ENCODE assay signal across 1 cellular context in genomic region chr19:45863840-45864628, GRCh38.
TF ChIP-seq lines count a peak whose summit lies in the region.

Gene FOXA3 (plus strand): TSS chr19:45864326. CDS start chr19:45864457, 131 bp downstream.

TF ChIP-seq in HepG2, 621 proteins besides CTCF, POLR2A, EP300 and RAD21 (continued from another document and continues in another):
- TF ChIP-seq KLF16 (CRISPR knock-in tag; IDR thresholded peaks at IDR 0.05) (peak in 1 of 2 experiments; percentile 72; a peak in 2 of 4 replicates), ZNF776 (CRISPR knock-in tag; IDR thresholded peaks at IDR 0.05) (0 out of 2 replicates have a peak, but pooled peaks have one; percentile 38), MNT (IDR thresholded peaks at IDR 0.05) (no peak), ZNF761 (CRISPR knock-in tag; conservative IDR thresholded peaks at IDR 0.05) (no peak), KLF9 (CRISPR knock-in tag; IDR thresholded peaks at IDR 0.05; ENCODE audit: low read depth) (no peak), ZNF205 (CRISPR knock-in tag; IDR thresholded peaks at IDR 0.05) (peak; percentile 77; the same call in 1 of the 2 replicates), KAT8 (CRISPR knock-in tag; IDR thresholded peaks at IDR 0.05) (0 out of 2 replicates have a peak, but pooled peaks have one; percentile 22), ZNF234 (CRISPR knock-in tag; conservative IDR thresholded peaks at IDR 0.05) (no peak; the same call in 1 of the 2 replicates), FOXM1 (CRISPR knock-in tag; IDR thresholded peaks at IDR 0.05) (no peak), TBL1XR1 (IDR thresholded peaks at IDR 0.05; ENCODE audit: borderline replicate concordance, low read length, partially characterized antibody) (peak; percentile 49), E2F2 (CRISPR knock-in tag; IDR thresholded peaks at IDR 0.05; ENCODE audit: borderline replicate concordance) (no peak), ZHX1 (CRISPR knock-in tag; IDR thresholded peaks at IDR 0.05; ENCODE audit: low read depth) (no peak), FOXJ3 (CRISPR knock-in tag; IDR thresholded peaks at IDR 0.05; ENCODE audit: borderline replicate concordance) (no peak), MED13 (CRISPR knock-in tag; IDR thresholded peaks at IDR 0.05) (no peak), ZNF296 (CRISPR knock-in tag; conservative IDR thresholded peaks at IDR 0.05) (no peak), CREB3 (CRISPR knock-in tag; IDR thresholded peaks at IDR 0.05) (no peak), SMARCE1 (IDR thresholded peaks at IDR 0.05; ENCODE audit: borderline replicate concordance) (no peak), ZNF800 (CRISPR knock-in tag; IDR thresholded peaks at IDR 0.05) (no peak), ZNF737 (CRISPR knock-in tag; IDR thresholded peaks at IDR 0.05; ENCODE audit: borderline replicate concordance) (no peak), ATF7 (IDR thresholded peaks at IDR 0.05) (no peak), ATF7 (CRISPR knock-in tag; IDR thresholded peaks at IDR 0.05) (no peak), ZNF230 (CRISPR knock-in tag; IDR thresholded peaks at IDR 0.05) (no peak; the same call in 1 of the 2 replicates), PAXIP1 (CRISPR knock-in tag; conservative IDR thresholded peaks at IDR 0.05) (peak; percentile 46; the same call in 1 of the 2 replicates), ZBTB20 (CRISPR knock-in tag; IDR thresholded peaks at IDR 0.05; ENCODE audit: borderline replicate concordance, low read depth) (no peak), RBFOX2 (IDR thresholded peaks at IDR 0.05; ENCODE audit: low read depth, low read length) (peak; percentile 90), KMT2A (CRISPR knock-in tag; IDR thresholded peaks at IDR 0.05) (peak; percentile 22; the same call in 1 of the 2 replicates), ZSCAN30 (CRISPR knock-in tag; IDR thresholded peaks at IDR 0.05) (no peak), ZFP36L1 (CRISPR knock-in tag; IDR thresholded peaks at IDR 0.05) (no peak; the same call in 1 of the 2 replicates), ZNF639 (CRISPR knock-in tag; conservative IDR thresholded peaks at IDR 0.05) (0 out of 2 replicates have a peak, but pooled peaks have one; percentile 52), NBN (conservative IDR thresholded peaks at IDR 0.05) (no peak), SP4 (CRISPR knock-in tag; IDR thresholded peaks at IDR 0.05) (peak; percentile 40; the same call in 1 of the 2 replicates), ZNF282 (IDR thresholded peaks at IDR 0.05; ENCODE audit: partially characterized antibody) (no peak), ZNF143 (CRISPR knock-in tag; IDR thresholded peaks at IDR 0.05) (peak; percentile 46; the same call in 1 of the 2 replicates), HES4 (CRISPR knock-in tag; IDR thresholded peaks at IDR 0.05; ENCODE audit: borderline replicate concordance) (0 out of 2 replicates have a peak, but pooled peaks have one; percentile 69), ZNF10 (CRISPR knock-in tag; IDR thresholded peaks at IDR 0.05; ENCODE audit: borderline replicate concordance, low read depth) (no peak), ZNF839 (CRISPR knock-in tag; IDR thresholded peaks at IDR 0.05; ENCODE audit: borderline replicate concordance) (no peak), PAWR (CRISPR knock-in tag; IDR thresholded peaks at IDR 0.05; ENCODE audit: borderline replicate concordance) (no peak), MEIS1 (CRISPR knock-in tag; IDR thresholded peaks at IDR 0.05; ENCODE audit: borderline replicate concordance) (peak; percentile 44; the same call in 1 of the 2 replicates), RXRB (CRISPR knock-in tag; IDR thresholded peaks at IDR 0.05; ENCODE audit: borderline replicate concordance) (no peak; the same call in 1 of the 2 replicates), ZNF414 (CRISPR knock-in tag; IDR thresholded peaks at IDR 0.05) (no peak), SIX1 (CRISPR knock-in tag; IDR thresholded peaks at IDR 0.05; ENCODE audit: borderline replicate concordance) (no peak), HNRNPUL1 (IDR thresholded peaks at IDR 0.05; ENCODE audit: low read depth, low read length) (no peak), RNF2 (conservative IDR thresholded peaks at IDR 0.05; ENCODE audit: low read depth) (no peak), ZFP41 (CRISPR knock-in tag; IDR thresholded peaks at IDR 0.05; ENCODE audit: borderline replicate concordance) (no peak), HNRNPLL (IDR thresholded peaks at IDR 0.05; ENCODE audit: low read depth, low read length, poor library complexity, severe bottlenecking) (peak; percentile 34), KLF15 (CRISPR knock-in tag; IDR thresholded peaks at IDR 0.05; ENCODE audit: borderline replicate concordance) (no peak), ZFP36 (IDR thresholded peaks at IDR 0.05; ENCODE audit: borderline replicate concordance, low read depth, low read length, partially characterized antibody) (no peak), ZNF710 (CRISPR knock-in tag; IDR thresholded peaks at IDR 0.05; ENCODE audit: borderline replicate concordance) (no peak; the same call in 1 of the 2 replicates), SCMH1 (CRISPR knock-in tag; IDR thresholded peaks at IDR 0.05; ENCODE audit: borderline replicate concordance) (no peak), NFE2L2 (IDR thresholded peaks at IDR 0.05; ENCODE audit: low read length) (no peak), ZNF138 (CRISPR knock-in tag; IDR thresholded peaks at IDR 0.05; ENCODE audit: low read depth) (no peak)
